Comparison of ENCODE assay signal across 23 cellular contexts in genomic region chr5:68502531-68502930, GRCh38.
"Had no signal": no experiment of that assay in that cellular context is flagged by ENCODE, and none has a peak within 500 bp of the region (broad histone marks: within the 10 kb centered on the region; RNA-seq: fewer than 3 reads in every experiment).

No MANE protein-coding gene starts in this region.

- H3K36me3 ChIP-seq: esophagus muscularis mucosa, right atrium auricular region, suprapubic skin, transverse colon, vagina had no signal

- ATAC-seq: left lobe of liver; mucosa of descending colon; natural killer cell treated with Interleukin-12 subunit alpha and Interleukin-12 subunit beta and Interleukin-15 and Interleukin-18, amount 100 ng/mL, for 72 hours; sciatic nerve; stimulated activated naive CD8-positive, alpha-beta T cell treated with anti-CD3 and anti-CD28 coated beads, Interleukin-15, amount 100 ng/mL, for 72 hours had no signal

- DNase-seq: effector CD8-positive, alpha-beta T cell; hypothalamus; immature natural killer cell; mesenchymal stem cell; mucosa of descending colon; naive B cell; stimulated activated CD4-positive, alpha-beta T cell treated with anti-CD3 and anti-CD28 coated beads, Interleukin-12 subunit alpha, Interleukin-12 subunit beta, amount 100 ng/mL, for 4 hours; stimulated activated CD4-positive, alpha-beta T cell treated with anti-CD3 and anti-CD28 coated beads, Interleukin-1b, Interleukin-23, amount 100 ng/mL, for 48 hours; stimulated activated CD4-positive, alpha-beta T cell treated with anti-CD3 and anti-CD28 coated beads, Interleukin-4, amount 100 ng/mL, for 1 hour; stimulated activated CD8-positive, alpha-beta memory T cell treated with anti-CD3 and anti-CD28 coated beads, Interleukin-4, amount 100 ng/mL, for 48 hours; stimulated activated naive CD4-positive, alpha-beta T cell; stimulated activated naive CD8-positive, alpha-beta T cell treated with anti-CD3 and anti-CD28 coated beads, Interleukin-15, amount 100 ng/mL, for 72 hours; transverse colon had no signal

- H3K27ac ChIP-seq: esophagus muscularis mucosa, parathyroid adenoma, right atrium auricular region, suprapubic skin, transverse colon, vagina had no signal

- H3K4me1 ChIP-seq: esophagus muscularis mucosa, right atrium auricular region, suprapubic skin, vagina had no signal

- H3K9me3 ChIP-seq: suprapubic skin, vagina had no signal

- H3K4me3 ChIP-seq: esophagus muscularis mucosa, lung, mucosa of descending colon, right atrium auricular region, smooth muscle cell, suprapubic skin, transverse colon, vagina had no signal

- H3K27me3 ChIP-seq: esophagus muscularis mucosa, right atrium auricular region, suprapubic skin, transverse colon, vagina had no signal

- H2AFZ ChIP-seq: parathyroid adenoma had no signal

- H3K4me2 ChIP-seq: smooth muscle cell had no signal

- H3K9ac ChIP-seq: parathyroid adenoma had no signal
